18 cellular contexts compared by ENCODE assay signal in genomic region chr10:107847620-107848019, GRCh38.
A peak's percentile ranks its signal among the peaks of the same experiment; 100 is the strongest.
DNase-seq lines count a peak whose midpoint lies in the region; ATAC-seq and TF ChIP-seq lines count a peak whose summit lies in the region.
"Had no signal": no experiment of that assay in that cellular context is flagged by ENCODE, and none has a peak within 500 bp of the region (broad histone marks: within the 10 kb centered on the region; RNA-seq: fewer than 3 reads in every experiment).

No MANE protein-coding gene starts in this region.

- H3K4me1 Mint-ChIP-seq in IgD-negative memory B cell, result peaks cover 3 to 11% (median 6%) of the 10 kb centered on the region in 3 donors

- no peaks in the 10 kb centered on the region for H3K36me3 ChIP-seq in BLaER1 treated with 17β-estradiol and CSF1 and Interleukin-3, amounts not matched to agents 10 nM and 100 nM
- H3K36me3 ChIP-seq in suprapubic skin, result no peaks in the 10 kb centered on the region
- H3K36me3 ChIP-seq: SJCRH30 had no signal

- H3K4me3 ChIP-seq in BLaER1 treated with 17β-estradiol and CSF1 and Interleukin-3, amounts not matched to agents 10 nM and 100 nM, result no peak overlapping the region
- no peak overlapping the region for H3K4me3 ChIP-seq in suprapubic skin
- H3K4me3 ChIP-seq: A549, SJCRH30, skin epidermis, testis had no signal

- no peaks in the 10 kb centered on the region for H3K27me3 Mint-ChIP-seq in IgD-negative memory B cell

- H3K9me3 ChIP-seq in BLaER1 treated with 17β-estradiol and CSF1 and Interleukin-3, amounts not matched to agents 10 nM and 100 nM (replicated peaks in 1 of 11), result 0 out of 22 replicates have a peak, but pooled peaks cover 0 to 5% (median 0%) of the 10 kb centered on the region in 11 experiments
- H3K9me3 ChIP-seq in suprapubic skin, result no peaks in the 10 kb centered on the region
- H3K9me3 ChIP-seq: A549, Caco-2, SJCRH30, testis had no signal

- H3K27ac ChIP-seq in BLaER1 treated with 17β-estradiol and CSF1 and Interleukin-3, amounts not matched to agents 10 nM and 100 nM, result no peak overlapping the region
- H3K27ac ChIP-seq in suprapubic skin, result no peak overlapping the region
- H3K27ac ChIP-seq: A549, SJCRH30, skin epidermis, testis had no signal

- WGBS in suprapubic skin, result 81% methylated on average over 2 of the region's 2 CpGs

- H3K4me2 ChIP-seq in BLaER1 treated with 17β-estradiol and CSF1 and Interleukin-3, amounts not matched to agents 10 nM and 100 nM, result peak overlapping the region in 8 of 11 experiments; percentile 4 to 51 (median 40); a peak in 10 of 22 replicates
- H3K4me2 ChIP-seq: A549 had no signal

- H4K20me1 ChIP-seq in BLaER1 treated with 17β-estradiol and CSF1 and Interleukin-3, amounts not matched to agents 10 nM and 100 nM, result no peaks in the 10 kb centered on the region

- no peaks in the 10 kb centered on the region for H3K27me3 ChIP-seq in BLaER1 treated with 17β-estradiol and CSF1 and Interleukin-3, amounts not matched to agents 10 nM and 100 nM
- H3K27me3 ChIP-seq in suprapubic skin, result no peaks in the 10 kb centered on the region
- H3K27me3 ChIP-seq: SJCRH30, testis had no signal

- DNase-seq in suprapubic skin (ENCODE audit: low spot score in 2 of 2) (no peak), COLO668 (lab: John Stamatoyannopoulos, UW; ENCODE audit: unreplicated experiment) (no peak)
- DNase-seq in stimulated activated CD4-positive, alpha-beta T cell treated with anti-CD3 and anti-CD28 coated beads, Interleukin-4, amount 100 ng/mL, for 24 hours, result no peak
- DNase-seq in activated CD8-positive, alpha-beta memory T cell treated with anti-CD3 and anti-CD28 coated beads for 24 hours, result no peak
- DNase-seq: activated CD8-positive, alpha-beta T cell treated with anti-CD3 and anti-CD28 coated beads, Interleukin-2, amount 10 ng/mL, durations not matched to agents 7 days and 5 days; activated naive CD4-positive, alpha-beta T cell; Caco-2; GDM1; NCI-H1930; occipital lobe; SJCRH30; testis had no signal

- no peak for TF ChIP-seq POLR2A in suprapubic skin (IDR thresholded peaks at IDR 0.05)

- peak overlapping the region in 1 of 3 donors; percentile 47 for H3K27ac Mint-ChIP-seq in IgD-negative memory B cell
- H3K27ac Mint-ChIP-seq: activated CD8-positive, alpha-beta T cell treated with anti-CD3 and anti-CD28 coated beads, Interleukin-2, amount 10 ng/mL, durations not matched to agents 7 days and 5 days had no signal

- H3K9me3 Mint-ChIP-seq in IgD-negative memory B cell, result peaks cover 0 to 19% (median 10%) of the 10 kb centered on the region in 3 donors

- TF ChIP-seq EP300 in suprapubic skin (IDR thresholded peaks at IDR 0.05), result no peak

- H3K36me3 Mint-ChIP-seq in IgD-negative memory B cell, result no peaks in the 10 kb centered on the region

- H3K4me1 ChIP-seq in BLaER1 treated with 17β-estradiol and CSF1 and Interleukin-3, amounts not matched to agents 10 nM and 100 nM, result peaks cover 0 to 12% (median 6%) of the 10 kb centered on the region in 10 experiments; a peak in 9 of 20 replicates
- H3K4me1 ChIP-seq in suprapubic skin, result no peaks in the 10 kb centered on the region
- H3K4me1 ChIP-seq: A549, Caco-2, SJCRH30, testis had no signal

- ATAC-seq in GM19372 (IDR thresholded peaks at IDR 0.05; ENCODE audit: low read depth, unreplicated experiment) (peak; percentile 99), HG02678 (IDR thresholded peaks at IDR 0.05; ENCODE audit: unreplicated experiment) (peak; percentile 96)
- ATAC-seq: A549; activated CD8-positive, alpha-beta T cell treated with anti-CD3 and anti-CD28 coated beads, Interleukin-2, amount 10 ng/mL, durations not matched to agents 7 days and 5 days had no signal

- no peak for TF ChIP-seq CTCF in suprapubic skin (IDR thresholded peaks at IDR 0.05)

- H3K9ac ChIP-seq in BLaER1 treated with 17β-estradiol and CSF1 and Interleukin-3, amounts not matched to agents 10 nM and 100 nM, result no peak overlapping the region

- H3K4me3 Mint-ChIP-seq in IgD-negative memory B cell, result peak overlapping the region in 3 of 4 donors; percentile 5 to 87 (median 77)
- H3K4me3 Mint-ChIP-seq: activated CD8-positive, alpha-beta T cell treated with anti-CD3 and anti-CD28 coated beads, Interleukin-2, amount 10 ng/mL, durations not matched to agents 7 days and 5 days had no signal
